ENCODE assay signal across 11 cellular contexts in genomic region chr12:118166946-118167345, GRCh38. TPM values are rescaled to one million over a fixed set of nuclear protein-coding genes. Genes with fewer than 3 reads are reported as not detected.
DNase-seq lines count a peak whose midpoint lies in the region; ATAC-seq and FAIRE-seq lines count a peak whose summit lies in the region.
"Had no signal": no experiment of that assay in that cellular context is flagged by ENCODE, and none has a peak within 500 bp of the region (broad histone marks: within the 10 kb centered on the region; RNA-seq: fewer than 3 reads in every experiment).

No MANE protein-coding gene starts in this region.

- intact Hi-C loops in activated T-helper 1 cell treated with anti-CD3 and anti-CD28 coated beads, Interleukin-12 subunit alpha, Interleukin-12 subunit beta, Interleukin-2, Interleukin-4 antibody, amounts not matched to agents 30 ng/mL and 10 ng/mL and 1 ng/mL, durations not matched to agents 14 hours and 24 hours and 36 hours (cut with micrococcal nuclease): loop anchor here (1.0 to 5.0 kb wide), 5 partner anchors 16 to 209 kb away; partner anchors contain the start of gene SUDS3

- H3K27ac Mint-ChIP-seq in activated T-helper 1 cell treated with anti-CD3 and anti-CD28 coated beads, Interleukin-12 subunit alpha, Interleukin-12 subunit beta, Interleukin-2, Interleukin-4 antibody, amounts not matched to agents 30 ng/mL and 10 ng/mL and 1 ng/mL, durations not matched to agents 14 hours and 24 hours and 36 hours: peak overlapping the region; percentile 45
- H3K27ac Mint-ChIP-seq: endodermal cell had no signal

- DNase-seq in activated T-helper 1 cell treated with anti-CD3 and anti-CD28 coated beads, Interleukin-12 subunit alpha, Interleukin-12 subunit beta, Interleukin-2, Interleukin-4 antibody, amounts not matched to agents 30 ng/mL and 10 ng/mL and 1 ng/mL, durations not matched to agents 14 hours and 24 hours and 36 hours (ENCODE audit: low spot score): no peak
- DNase-seq in activated effector memory CD4-positive, alpha-beta T cell treated with Interleukin-2 at 50 U/mL for 16 hours: no peak
- DNase-seq in RCC 7860 (ENCODE audit: low spot score): no peak
- DNase-seq in dedifferentiated amniotic fluid mesenchymal stem cell (ENCODE audit: extremely low spot score): no peak
- DNase-seq: activated gamma-delta T cell treated with Interleukin-2 at 50 U/mL for 16 hours, endodermal cell, occipital lobe, T-cell had no signal

- peaks cover 38% of the 10 kb centered on the region for H3K36me3 Mint-ChIP-seq in activated T-helper 1 cell treated with anti-CD3 and anti-CD28 coated beads, Interleukin-12 subunit alpha, Interleukin-12 subunit beta, Interleukin-2, Interleukin-4 antibody, amounts not matched to agents 30 ng/mL and 10 ng/mL and 1 ng/mL, durations not matched to agents 14 hours and 24 hours and 36 hours (ENCODE audit: low read depth)

- H3K4me3 Mint-ChIP-seq in activated T-helper 1 cell treated with anti-CD3 and anti-CD28 coated beads, Interleukin-12 subunit alpha, Interleukin-12 subunit beta, Interleukin-2, Interleukin-4 antibody, amounts not matched to agents 30 ng/mL and 10 ng/mL and 1 ng/mL, durations not matched to agents 14 hours and 24 hours and 36 hours: no peak overlapping the region
- H3K4me3 Mint-ChIP-seq: endodermal cell, T-cell had no signal

- no peak for FAIRE-seq in RCC 7860 (lab: Jason Lieb, UNC)

- ATAC-seq in GM18868 (IDR thresholded peaks at IDR 0.05; ENCODE audit: unreplicated experiment) (peak; percentile 99), GM21381 (IDR thresholded peaks at IDR 0.05; ENCODE audit: unreplicated experiment) (peak; percentile 97), HG03095 (IDR thresholded peaks at IDR 0.05; ENCODE audit: unreplicated experiment) (peak; percentile 99)
- ATAC-seq: T-cell had no signal

- H3K9me3 Mint-ChIP-seq in activated T-helper 1 cell treated with anti-CD3 and anti-CD28 coated beads, Interleukin-12 subunit alpha, Interleukin-12 subunit beta, Interleukin-2, Interleukin-4 antibody, amounts not matched to agents 30 ng/mL and 10 ng/mL and 1 ng/mL, durations not matched to agents 14 hours and 24 hours and 36 hours: no peaks in the 10 kb centered on the region
- H3K9me3 Mint-ChIP-seq: endodermal cell, T-cell had no signal

- peaks cover 27% of the 10 kb centered on the region for H3K4me1 Mint-ChIP-seq in activated T-helper 1 cell treated with anti-CD3 and anti-CD28 coated beads, Interleukin-12 subunit alpha, Interleukin-12 subunit beta, Interleukin-2, Interleukin-4 antibody, amounts not matched to agents 30 ng/mL and 10 ng/mL and 1 ng/mL, durations not matched to agents 14 hours and 24 hours and 36 hours (ENCODE audit: low read depth)

- H3K27me3 Mint-ChIP-seq in activated T-helper 1 cell treated with anti-CD3 and anti-CD28 coated beads, Interleukin-12 subunit alpha, Interleukin-12 subunit beta, Interleukin-2, Interleukin-4 antibody, amounts not matched to agents 30 ng/mL and 10 ng/mL and 1 ng/mL, durations not matched to agents 14 hours and 24 hours and 36 hours (ENCODE audit: insufficient read depth): no peaks in the 10 kb centered on the region
- H3K27me3 Mint-ChIP-seq: T-cell had no signal

RNA-seq across cellular contexts. Expression of gene PEBP1, which starts 31.0 kb away (rescaled TPM):
- 200 and 205 TPM in 2 replicates for total RNA-seq in activated T-helper 1 cell treated with anti-CD3 and anti-CD28 coated beads, Interleukin-12 subunit alpha, Interleukin-12 subunit beta, Interleukin-2, Interleukin-4 antibody, amounts not matched to agents 30 ng/mL and 10 ng/mL and 1 ng/mL, durations not matched to agents 14 hours and 24 hours and 36 hours
